ENCODE assay signal across 3 cellular contexts in the genomic region with DNA sequence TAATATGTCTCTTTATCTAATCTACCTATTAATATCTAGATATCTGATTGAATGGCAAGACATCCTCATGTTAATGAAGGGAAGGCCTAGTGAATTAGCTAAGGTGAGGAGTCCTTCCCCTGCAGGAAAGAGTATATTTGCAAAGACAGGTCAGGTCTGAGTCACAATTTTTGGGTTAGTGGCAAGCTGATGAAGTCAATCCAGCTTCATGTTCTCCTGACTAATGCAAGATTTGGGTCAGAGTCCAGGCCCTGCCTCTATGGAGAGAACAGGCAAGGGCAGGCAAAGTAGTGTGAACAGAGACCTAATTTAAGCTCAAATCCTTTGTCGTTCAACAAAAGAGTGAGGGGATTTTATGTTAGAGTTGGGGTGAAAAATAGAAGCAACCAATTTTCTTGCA.
TF ChIP-seq lines count a peak whose summit lies in the region.

No MANE protein-coding gene starts in this region.

TF ChIP-seq in liver, 16 proteins besides CTCF, POLR2A, EP300 and RAD21 (continued from another document):
- TF ChIP-seq FOXA2 (IDR thresholded peaks at IDR 0.05) = no peak
- peak; percentile 27 for TF ChIP-seq ZBTB33 (IDR thresholded peaks at IDR 0.05)
- peak; percentile 87 to 90 for TF ChIP-seq HNF4A (conservative IDR thresholded peaks at IDR 0.05)
- peak; percentile 61 to 85 for TF ChIP-seq JUND (IDR thresholded peaks at IDR 0.05)
- TF ChIP-seq, protein P1, sequence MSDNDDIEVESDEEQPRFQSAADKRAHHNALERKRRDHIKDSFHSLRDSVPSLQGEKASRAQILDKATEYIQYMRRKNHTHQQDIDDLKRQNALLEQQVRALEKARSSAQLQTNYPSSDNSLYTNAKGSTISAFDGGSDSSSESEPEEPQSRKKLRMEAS (IDR thresholded peaks at IDR 0.05) = no peak
- TF ChIP-seq SP1 (IDR thresholded peaks at IDR 0.05) = peak; percentile 73
- TF ChIP-seq GABPA (IDR thresholded peaks at IDR 0.05 in 1 of 2, conservative IDR thresholded peaks at IDR 0.05 in 1 of 2) = peak in 1 of 2 donors; percentile 34
- no peak for TF ChIP-seq HNF4G (IDR thresholded peaks at IDR 0.05)
TF ChIP-seq in liver: peak in this region for 7.

TF ChIP-seq in HepG2, 621 proteins besides CTCF, POLR2A, EP300 and RAD21 (continued from another document):
- TF ChIP-seq, protein P2, sequence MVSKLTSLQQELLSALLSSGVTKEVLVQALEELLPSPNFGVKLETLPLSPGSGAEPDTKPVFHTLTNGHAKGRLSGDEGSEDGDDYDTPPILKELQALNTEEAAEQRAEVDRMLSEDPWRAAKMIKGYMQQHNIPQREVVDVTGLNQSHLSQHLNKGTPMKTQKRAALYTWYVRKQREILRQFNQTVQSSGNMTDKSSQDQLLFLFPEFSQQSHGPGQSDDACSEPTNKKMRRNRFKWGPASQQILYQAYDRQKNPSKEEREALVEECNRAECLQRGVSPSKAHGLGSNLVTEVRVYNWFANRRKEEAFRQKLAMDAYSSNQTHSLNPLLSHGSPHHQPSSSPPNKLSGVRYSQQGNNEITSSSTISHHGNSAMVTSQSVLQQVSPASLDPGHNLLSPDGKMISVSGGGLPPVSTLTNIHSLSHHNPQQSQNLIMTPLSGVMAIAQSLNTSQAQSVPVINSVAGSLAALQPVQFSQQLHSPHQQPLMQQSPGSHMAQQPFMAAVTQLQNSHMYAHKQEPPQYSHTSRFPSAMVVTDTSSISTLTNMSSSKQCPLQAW (CRISPR knock-in tag; IDR thresholded peaks at IDR 0.05) = no peak
- TF ChIP-seq NCOA1 (CRISPR knock-in tag; IDR thresholded peaks at IDR 0.05) (no peak), MNT (IDR thresholded peaks at IDR 0.05) (no peak), ZNF800 (CRISPR knock-in tag; IDR thresholded peaks at IDR 0.05) (no peak), ZNF382 (CRISPR knock-in tag; IDR thresholded peaks at IDR 0.05; ENCODE audit: borderline replicate concordance) (no peak), NFATC3 (CRISPR knock-in tag; IDR thresholded peaks at IDR 0.05) (no peak), CC2D1A (CRISPR knock-in tag; IDR thresholded peaks at IDR 0.05) (no peak)

TF ChIP-seq in H1, 55 proteins besides CTCF, POLR2A, EP300 and RAD21 (continued from another document):
- TF ChIP-seq CBX5 (IDR thresholded peaks at IDR 0.05; ENCODE audit: low read depth, low read length) (no peak), HDAC2 (IDR thresholded peaks at IDR 0.05; ENCODE audit: borderline replicate concordance in 1 of 2, low read depth in 2 of 2, low read length in 2 of 2) (no peak), POU5F1 (IDR thresholded peaks at IDR 0.05; ENCODE audit: low read depth, low read length) (no peak), ATF3 (IDR thresholded peaks at IDR 0.05; ENCODE audit: insufficient read depth, low read depth, low read length) (no peak), JUND (IDR thresholded peaks at IDR 0.05; ENCODE audit: low read length) (no peak), CREB1 (IDR thresholded peaks at IDR 0.05) (no peak), RFX5 (IDR thresholded peaks at IDR 0.05; ENCODE audit: borderline replicate concordance, low read depth, low read length) (no peak), CHD1 (IDR thresholded peaks at IDR 0.05; ENCODE audit: low read depth, low read length) (no peak), KDM4A (IDR thresholded peaks at IDR 0.05; ENCODE audit: low read depth, low read length, severe bottlenecking) (no peak), EZH2 (IDR thresholded peaks at IDR 0.05; ENCODE audit: low read depth, low read length, severe bottlenecking) (no peak)
